Comparison of ENCODE assay signal across 8 cellular contexts in genomic region chr7:35800718-35801391, GRCh38. TPM values are rescaled to one million over a fixed set of nuclear protein-coding genes. Genes with fewer than 3 reads are reported as not detected.
DNase-seq lines count a peak whose midpoint lies in the region; ATAC-seq, FAIRE-seq and TF ChIP-seq lines count a peak whose summit lies in the region.

Gene SEPTIN7 (plus strand): TSS chr7:35801057. CDS start chr7:35801210, 153 bp downstream.

- no peaks in the 10 kb centered on the region for H3K9me3 ChIP-seq in OCI-LY3 (ENCODE audit: insufficient read depth, low read length)

- peak within 1 kb of the TSS; percentile 88 for H3K9ac ChIP-seq in OCI-LY3 (ENCODE audit: low read length)

- H3K9me3 Mint-ChIP-seq in mesothelial cell of epicardium, result no peaks in the 10 kb centered on the region

- peak within 1 kb of the TSS; percentile 88 for H3K4me2 ChIP-seq in OCI-LY3 (ENCODE audit: low read length)

- peak; percentile 85 for ATAC-seq in GM21515 (IDR thresholded peaks at IDR 0.05; ENCODE audit: unreplicated experiment)

- H3K27me3 ChIP-seq in OCI-LY3 (ENCODE audit: low read depth, low read length), result no peaks in the 10 kb centered on the region

- peak; percentile 97 for FAIRE-seq in endometrium (lab: Jason Lieb, UNC)

- peaks cover 38% of the 10 kb centered on the region for H4K20me1 ChIP-seq in OCI-LY3 (ENCODE audit: insufficient read depth, low read length)

- TF ChIP-seq CTCF in OCI-LY3 (IDR thresholded peaks at IDR 0.05; ENCODE audit: low read depth, low read length) (no peak), mesothelial cell of epicardium (IDR thresholded peaks at IDR 0.05; ENCODE audit: unreplicated experiment) (no peak)

- H2AFZ ChIP-seq in OCI-LY3 (ENCODE audit: low read depth, low read length), result peak within 1 kb of the TSS; percentile 68

- H3K27ac Mint-ChIP-seq in mesothelial cell of epicardium, result peak within 1 kb of the TSS; percentile 99

- H3K79me2 ChIP-seq in OCI-LY3 (ENCODE audit: low read length), result peaks cover 51% of the 10 kb centered on the region

- peak within 1 kb of the TSS; percentile 86 for H3K4me3 ChIP-seq in OCI-LY3 (ENCODE audit: low read length)

- H3K4me3 Mint-ChIP-seq in mesothelial cell of epicardium, result peak within 1 kb of the TSS; percentile 96

- peaks cover 32% of the 10 kb centered on the region for H3K4me1 ChIP-seq in OCI-LY3 (ENCODE audit: low read length)

- peak; percentile 95 for DNase-seq in D341Med (ENCODE audit: low spot score)
- DNase-seq in HuH-7 (ENCODE audit: low spot score), result peak; percentile 95
- peak; percentile 100 for DNase-seq in activated CD8-positive, alpha-beta memory T cell treated with anti-CD3 and anti-CD28 coated beads, Interleukin-2, amount 50 U/mL, for 48 hours
- DNase-seq in mesothelial cell of epicardium (ENCODE audit: low spot score in 2 of 2, unreplicated experiment in 2 of 2), result peak; percentile 98 to 99
- peak; percentile 98 for DNase-seq in stimulated activated CD8-positive, alpha-beta memory T cell treated with anti-CD3 and anti-CD28 coated beads, Interleukin-15, amount 100 ng/mL, for 48 hours (ENCODE audit: low read depth in 2 of 2)

- peak within 1 kb of the TSS; percentile 82 for H3K27ac ChIP-seq in OCI-LY3 (ENCODE audit: low read length)

- H3K27me3 Mint-ChIP-seq in mesothelial cell of epicardium (ENCODE audit: low read depth), result no peaks in the 10 kb centered on the region

- peaks cover 28% of the 10 kb centered on the region for H3K4me1 Mint-ChIP-seq in mesothelial cell of epicardium

- H3K36me3 Mint-ChIP-seq in mesothelial cell of epicardium, result no peaks in the 10 kb centered on the region

- peaks cover 2% of the 10 kb centered on the region for H3K36me3 ChIP-seq in OCI-LY3 (replicated peaks; ENCODE audit: low read depth, low read length)

RNA-seq across cellular contexts. Expression of gene SEPTIN7, which starts in this region (rescaled TPM):
- total RNA-seq in mesothelial cell of epicardium, result 200 to 203 TPM (median 203 TPM) in 3 replicates

Comparison
In these comparisons a context has a peak if more than half of its experiments do, and no peak if none do; other contexts are left out.
1. Peak in every context shown above with its lines: DNase-seq, ATAC-seq, H3K4me3 ChIP-seq and H3K27ac ChIP-seq.